In the genomic region with DNA sequence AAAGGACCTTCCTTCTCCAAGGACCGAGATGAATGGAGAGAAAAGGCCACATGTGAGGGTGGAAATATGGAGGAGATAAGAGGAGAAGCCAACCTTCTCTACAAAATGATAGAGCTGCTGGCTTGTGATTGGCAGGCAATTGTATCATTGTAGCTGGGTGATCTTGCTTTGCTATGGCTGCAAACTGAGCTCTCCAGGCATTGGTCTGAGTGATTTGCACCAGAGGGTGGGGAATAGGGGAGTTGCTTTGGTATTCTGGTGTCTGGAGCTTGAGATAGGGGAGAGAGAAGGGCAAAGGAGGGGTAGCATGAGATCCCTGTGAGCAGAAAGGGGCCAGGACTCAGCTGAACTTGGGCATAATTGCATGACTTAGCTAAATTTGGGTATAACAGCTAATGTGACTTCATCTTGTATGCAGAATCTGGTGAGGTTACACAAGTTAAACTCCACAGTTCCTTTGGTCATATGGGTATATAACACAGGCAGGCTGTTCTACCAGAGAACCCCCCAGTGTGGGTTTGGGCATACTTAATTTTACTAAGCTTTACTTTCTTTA, we compare ENCODE assay signal across 32 cellular contexts.
"Had no signal": no experiment of that assay in that cellular context is flagged by ENCODE, and none has a peak within 500 bp of the region (broad histone marks: within the 10 kb centered on the region; RNA-seq: fewer than 3 reads in every experiment).

No MANE protein-coding gene starts in this region.

- H3K4me1 Mint-ChIP-seq: activated B cell treated with CpG ODN at 0.5 μM for 24 hours; activated naive CD8-positive, alpha-beta T cell treated with anti-CD3 and anti-CD28 coated beads, Interleukin-2, amount 50 U/mL, for 24 hours; brain had no signal

- H3K4me3 Mint-ChIP-seq: activated B cell treated with CpG ODN at 0.5 μM for 24 hours; activated CD4-positive, alpha-beta memory T cell treated with anti-CD3 and anti-CD28 coated beads for 36 hours; activated naive CD4-positive, alpha-beta T cell treated with anti-CD3 and anti-CD28 coated beads for 36 hours; activated naive CD8-positive, alpha-beta T cell; activated naive CD8-positive, alpha-beta T cell treated with anti-CD3 and anti-CD28 coated beads, Interleukin-2, amount 50 U/mL, for 24 hours; activated T-cell treated with anti-CD3 and anti-CD28 coated beads, Interleukin-2, amount 50 U/mL, for 4 hours; activated T-helper 1 cell treated with anti-CD3 and anti-CD28 coated beads, Interleukin-12 subunit alpha, Interleukin-12 subunit beta, Interleukin-2, Interleukin-4 antibody, amounts not matched to agents 30 ng/mL and 10 ng/mL and 1 ng/mL, durations not matched to agents 14 hours and 24 hours and 36 hours; brain had no signal

- ATAC-seq: activated naive CD8-positive, alpha-beta T cell treated with anti-CD3 and anti-CD28 coated beads, Interleukin-2, amount 50 U/mL, for 24 hours; activated T-cell treated with anti-CD3 and anti-CD28 coated beads, Interleukin-2, amount 50 U/mL, for 4 hours had no signal

- H3K27me3 Mint-ChIP-seq: activated B cell treated with CpG ODN at 0.5 μM for 24 hours; activated CD4-positive, alpha-beta memory T cell treated with anti-CD3 and anti-CD28 coated beads for 36 hours; activated naive CD8-positive, alpha-beta T cell; activated naive CD8-positive, alpha-beta T cell treated with anti-CD3 and anti-CD28 coated beads, Interleukin-2, amount 50 U/mL, for 24 hours had no signal

- H3K36me3 Mint-ChIP-seq: activated CD4-positive, alpha-beta memory T cell treated with anti-CD3 and anti-CD28 coated beads for 36 hours; activated naive CD8-positive, alpha-beta T cell; brain had no signal

- H3K27ac Mint-ChIP-seq: activated B cell treated with CpG ODN at 0.5 μM for 24 hours; activated CD4-positive, alpha-beta memory T cell treated with anti-CD3 and anti-CD28 coated beads for 36 hours; activated naive CD4-positive, alpha-beta T cell treated with anti-CD3 and anti-CD28 coated beads for 36 hours; activated naive CD8-positive, alpha-beta T cell; activated naive CD8-positive, alpha-beta T cell treated with anti-CD3 and anti-CD28 coated beads, Interleukin-2, amount 50 U/mL, for 24 hours; activated T-helper 1 cell treated with anti-CD3 and anti-CD28 coated beads, Interleukin-12 subunit alpha, Interleukin-12 subunit beta, Interleukin-2, Interleukin-4 antibody, amounts not matched to agents 30 ng/mL and 10 ng/mL and 1 ng/mL, durations not matched to agents 14 hours and 24 hours and 36 hours; brain had no signal

- H3K9me3 Mint-ChIP-seq: activated T-helper 1 cell treated with anti-CD3 and anti-CD28 coated beads, Interleukin-12 subunit alpha, Interleukin-12 subunit beta, Interleukin-2, Interleukin-4 antibody, amounts not matched to agents 30 ng/mL and 10 ng/mL and 1 ng/mL, durations not matched to agents 14 hours and 24 hours and 36 hours had no signal

- DNase-seq: activated B cell treated with CpG ODN at 0.5 μM for 24 hours; activated CD4-positive, alpha-beta memory T cell treated with anti-CD3 and anti-CD28 coated beads for 36 hours; activated CD4-positive, alpha-beta T cell treated with anti-CD3 and anti-CD28 coated beads for 4 hours; activated CD4-positive, alpha-beta T cell treated with anti-CD3 and anti-CD28 coated beads, Interleukin-2, amount 50 U/mL, for 1 hour; activated CD4-positive, CD25-positive, alpha-beta regulatory T cell treated with anti-CD3 and anti-CD28 coated beads, Interleukin-2, amount 50 U/mL, for 72 hours; activated CD8-positive, alpha-beta memory T cell treated with anti-CD3 and anti-CD28 coated beads, Interleukin-2, amount 50 U/mL, for 4 hours; activated gamma-delta T cell treated with Interleukin-2 at 50 U/mL for 16 hours; activated naive CD4-positive, alpha-beta T cell treated with anti-CD3 and anti-CD28 coated beads for 36 hours; activated naive CD8-positive, alpha-beta T cell treated with anti-CD3 and anti-CD28 coated beads, Interleukin-2, amount 50 U/mL, for 24 hours; activated T-cell treated with anti-CD3 and anti-CD28 coated beads for 4 hours; activated T-cell treated with anti-CD3 and anti-CD28 coated beads, Interleukin-2, amount 50 U/mL, for 4 hours; caudate nucleus; cerebellar nuclear complex; NCI-H1092 treated with DMSO at 0.1 percent for 48 hours; NCI-H1417; NCI-H146; NCI-H187; NCI-H2029 treated with DMSO at 0.1 percent for 48 hours; NCI-H2107; NCI-H2171 treated with DMSO at 0.1 percent for 48 hours; NCI-H2227 treated with DMSO at 0.1 percent for 48 hours; NCI-H446 treated with DMSO at 0.1 percent for 48 hours; NCI-H524; NCI-H69; Right ventricle myocardium superior; SW 1271; T-helper 1 cell; T-helper 2 cell; T-helper 9 cell had no signal
